8 cellular contexts compared by ENCODE assay signal in genomic region chr6:24357336-24358218, GRCh38. TPM values are rescaled to one million over a fixed set of nuclear protein-coding genes. Genes with fewer than 3 reads are reported as not detected.
DNase-seq lines count a peak whose midpoint lies in the region; ATAC-seq and TF ChIP-seq lines count a peak whose summit lies in the region.

DCDC2 (minus strand) TSS chr6:24358059; CDS start chr6:24357750, 309 bp downstream.

- H3K4me1 Mint-ChIP-seq in GM23338: peaks cover 14% of the 10 kb centered on the region

- H3K27ac ChIP-seq in GM23338 (ENCODE audit: low read depth) (no peak within 1 kb of the TSS), coronary artery (no peak within 1 kb of the TSS), lung (ENCODE audit: low read depth in 1 of 2, low read length in 1 of 2) (peak within 1 kb of the TSS in 1 of 2 donors; percentile 87)

- H3K36me3 Mint-ChIP-seq in GM23338 (ENCODE audit: low read depth): no peaks in the 10 kb centered on the region

- peaks cover 3% of the 10 kb centered on the region; the same call in 1 of the 2 replicates for H3F3A ChIP-seq in GM23338 (replicated peaks; ENCODE audit: low read depth)

- peaks cover 19% of the 10 kb centered on the region for H3K27me3 Mint-ChIP-seq in GM23338 (ENCODE audit: insufficient read depth, low read depth, poor library complexity)

- TF ChIP-seq CTCF in GM23338 (conservative IDR thresholded peaks at IDR 0.05; ENCODE audit: low read depth in 2 of 2) (no peak), coronary artery (IDR thresholded peaks at IDR 0.05) (no peak), lung (IDR thresholded peaks at IDR 0.05; ENCODE audit: control extremely low read depth, extremely low read depth) (no peak)

- peaks cover 0 to 2% of the 10 kb centered on the region in 2 donors for H3K9me3 ChIP-seq in lung (ENCODE audit: control insufficient read depth in 2 of 2, insufficient read depth in 1 of 2, low read length in 1 of 2)

- H3K79me2 ChIP-seq in GM23338 (replicated peaks; ENCODE audit: insufficient read depth): no peaks in the 10 kb centered on the region

- H3K4me1 ChIP-seq in GM23338 (ENCODE audit: insufficient read depth): peaks cover 6% of the 10 kb centered on the region; the same call in 1 of the 2 replicates
- H3K4me1 ChIP-seq in lung (ENCODE audit: control insufficient read depth in 2 of 2, insufficient read depth in 2 of 2, low read length in 2 of 2): peaks cover 0 to 9% of the 10 kb centered on the region in 2 donors

- peak; percentile 65 for ATAC-seq in GM23338
- ATAC-seq in activated CD4-positive, CD25-positive, alpha-beta regulatory T cell treated with anti-CD3 and anti-CD28 coated beads, Interleukin-2, amount 50 U/mL, for 24 hours: peak; percentile 11 to 26
- ATAC-seq in lung (ENCODE audit: insufficient read depth, low FRiP score): peak; percentile 83
- no peak for ATAC-seq in HG03565 (IDR thresholded peaks at IDR 0.05; ENCODE audit: unreplicated experiment)

- no peaks in the 10 kb centered on the region; the same call in 2 of the 3 replicates for H3K9me3 Mint-ChIP-seq in GM23338

- peak within 1 kb of the TSS; percentile 85 for H3K4me3 Mint-ChIP-seq in GM23338

- H3K27me3 ChIP-seq in GM23338 (ENCODE audit: insufficient read depth) (peaks cover 33% of the 10 kb centered on the region), lung (ENCODE audit: control insufficient read depth, insufficient read depth) (no peaks in the 10 kb centered on the region)

- peak within 1 kb of the TSS; percentile 88 for H3K4me2 ChIP-seq in GM23338

- H2AFZ ChIP-seq in GM23338: peak within 1 kb of the TSS; percentile 94

- no peaks in the 10 kb centered on the region for H3K36me3 ChIP-seq in GM23338 (ENCODE audit: insufficient read depth)
- no peaks in the 10 kb centered on the region for H3K36me3 ChIP-seq in lung (ENCODE audit: control insufficient read depth in 2 of 2, insufficient read depth in 2 of 2, low read length in 2 of 2)

- H3K27ac Mint-ChIP-seq in GM23338: no peak within 1 kb of the TSS

- 6 to 9% methylated on average over 60 to 61 of the region's 61 CpGs for WGBS in lung, 2 donors

- no peaks in the 10 kb centered on the region for H4K20me1 ChIP-seq in GM23338 (replicated peaks; ENCODE audit: insufficient read depth)

- DNase-seq in GM23338 (ENCODE audit: low spot score) (peak; percentile 78), coronary artery (ENCODE audit: low spot score) (no peak), lung (ENCODE audit: low spot score) (peak; percentile 92), AG08396 (ENCODE audit: low spot score) (no peak), COLO829 (ENCODE audit: low spot score) (no peak)
- DNase-seq in stimulated activated naive CD4-positive, alpha-beta T cell (lab: John Stamatoyannopoulos, UW): peak; percentile 24 to 51 (median 39)

- no peaks in the 10 kb centered on the region for H3K9me2 ChIP-seq in GM23338 (ENCODE audit: insufficient read depth)

- H3K4me3 ChIP-seq in GM23338 (peak within 1 kb of the TSS; percentile 63), coronary artery (peak within 1 kb of the TSS; percentile 55), lung (peak within 1 kb of the TSS; percentile 30)

TF ChIP-seq in GM23338, 12 proteins besides CTCF, POLR2A, EP300 and RAD21:
- TF ChIP-seq JUNB (IDR thresholded peaks at IDR 0.05; ENCODE audit: unreplicated experiment) (no peak), EZH2 (IDR thresholded peaks at IDR 0.05; ENCODE audit: low read depth, unreplicated experiment) (peak; percentile 16), ETS1 (IDR thresholded peaks at IDR 0.05) (no peak), NANOG (IDR thresholded peaks at IDR 0.05; ENCODE audit: borderline replicate concordance) (no peak), ZNF331 (CRISPR knock-in tag; IDR thresholded peaks at IDR 0.05; ENCODE audit: low read depth) (no peak), POLR2AphosphoS5 (IDR thresholded peaks at IDR 0.05; ENCODE audit: low read depth) (no peak)

RNA-seq across cellular contexts. Expression of gene DCDC2, which starts in this region (rescaled TPM):
- 0.50 and 0.59 TPM in 2 replicates for total RNA-seq in GM23338 (2014; rRNA removed; shearing (Covaris generic))
- polyA plus RNA-seq in GM23338 (2016; fragmentation: Nextera tagmentation; extraction: Ambion mirVana) (0.12 and 0.79 TPM in 2 replicates), lung (1 to 10 TPM; 2.3 to 2.6 TPM)
- total RNA-seq in lung: 10 to 100 TPM in 1 of 2 donors, 1 to 10 TPM in 1; 9.8 to 14.2 TPM

Comparison
In these comparisons a context has a peak if more than half of its experiments do, and no peak if none do; other contexts are left out.
1. Peak in DNase-seq, ATAC-seq, H3K4me3 ChIP-seq and H3K4me2 ChIP-seq in GM23338; RNA of the gene not detected or under 1 TPM.
2. DNase-seq: peak in lung (single experiment) and stimulated activated naive CD4-positive, alpha-beta T cell (6 of 6); none in coronary artery (single experiment), AG08396 (single experiment) and COLO829 (single experiment).
3. Peak in every context shown above with its lines, with median percentiles within 50 percentile points of each other: H3K4me3 ChIP-seq.